ENCODE assay signal across 11 cellular contexts in genomic region chr5:55338810-55339243, GRCh38. TPM values are rescaled to one million over a fixed set of nuclear protein-coding genes. Genes with fewer than 3 reads are reported as not detected.
A peak's percentile ranks its signal among the peaks of the same experiment; 100 is the strongest.
DNase-seq lines count a peak whose midpoint lies in the region; ATAC-seq and TF ChIP-seq lines count a peak whose summit lies in the region.
"Had no signal": no experiment of that assay in that cellular context is flagged by ENCODE, and none has a peak within 500 bp of the region (broad histone marks: within the 10 kb centered on the region; RNA-seq: fewer than 3 reads in every experiment).

No MANE protein-coding gene starts in this region.

- no peaks in the 10 kb centered on the region for H3K9me3 ChIP-seq in lower lobe of right lung
- H3K9me3 ChIP-seq: heart left ventricle had no signal

- H3K4me1 ChIP-seq in lower lobe of right lung = no peaks in the 10 kb centered on the region
- H3K4me1 ChIP-seq: parathyroid adenoma had no signal

- no peak overlapping the region for H3K4me3 ChIP-seq in lower lobe of right lung

- TF ChIP-seq CTCF in lower lobe of right lung (IDR thresholded peaks at IDR 0.05) = no peak

- H3K27me3 ChIP-seq in lower lobe of right lung (ENCODE audit: low read depth) = no peaks in the 10 kb centered on the region
- H3K27me3 ChIP-seq: heart left ventricle had no signal

- intact Hi-C loops in lower lobe of right lung (cut with DNase I) = no loop called here

- no peak overlapping the region for H3K27ac ChIP-seq in lower lobe of right lung
- H3K27ac ChIP-seq: parathyroid adenoma had no signal

- TF ChIP-seq POLR2A in GM18505 (IDR thresholded peaks at IDR 0.05; ENCODE audit: borderline replicate concordance, extremely low read depth, insufficient read depth, insufficient read length) = no peak

- ATAC-seq in GM18505 (IDR thresholded peaks at IDR 0.05; ENCODE audit: unreplicated experiment) (peak; percentile 58), HG02588 (IDR thresholded peaks at IDR 0.05; ENCODE audit: unreplicated experiment) (peak; percentile 76), lower lobe of right lung (no peak)

- DNase-seq in activated CD4-positive, alpha-beta T cell treated with anti-CD3 and anti-CD28 coated beads, Interleukin-2, amount 50 U/mL, for 48 hours = peak; percentile 75 to 82
- DNase-seq in stimulated activated CD4-positive, alpha-beta T cell treated with anti-CD3 and anti-CD28 coated beads, Interleukin-15, amount 100 ng/mL, for 24 hours = peak; percentile 77
- DNase-seq in SW 1271 (lab: John Stamatoyannopoulos, UW) (no peak), lower lobe of right lung (no peak), NCI-H146 (lab: John Stamatoyannopoulos, UW) (no peak), hepatic stellate cell (ENCODE audit: low spot score) (no peak)
- DNase-seq: amniotic stem cell had no signal

- peaks cover 43% of the 10 kb centered on the region for H3K36me3 ChIP-seq in lower lobe of right lung

RNA-seq across cellular contexts. Expression of gene MTREX, which starts 31.0 kb away (rescaled TPM):
- 57.0 TPM for total RNA-seq in lower lobe of right lung

RNA-seq across cellular contexts. Expression of gene DHX29, which starts 31.3 kb away (rescaled TPM):
- total RNA-seq in lower lobe of right lung = 22.2 TPM

Comparison
In these comparisons a context has a peak if more than half of its experiments do, and no peak if none do; other contexts are left out.
1. ATAC-seq: peak in GM18505 (single experiment) and HG02588 (single experiment); none in lower lobe of right lung (0 of 2).
2. DNase-seq: peak in activated CD4-positive, alpha-beta T cell treated with anti-CD3 and anti-CD28 coated beads, Interleukin-2, amount 50 U/mL, for 48 hours (2 of 2) and stimulated activated CD4-positive, alpha-beta T cell treated with anti-CD3 and anti-CD28 coated beads, Interleukin-15, amount 100 ng/mL, for 24 hours (single experiment); none in SW 1271 (0 of 2), lower lobe of right lung (single experiment), NCI-H146 (single experiment) and hepatic stellate cell (single experiment).